14 cellular contexts compared by ENCODE assay signal in genomic region chr2:45836316-45836715, GRCh38.
DNase-seq lines count a peak whose midpoint lies in the region; TF ChIP-seq lines count a peak whose summit lies in the region.
"Had no signal": no experiment of that assay in that cellular context is flagged by ENCODE, and none has a peak within 500 bp of the region (broad histone marks: within the 10 kb centered on the region; RNA-seq: fewer than 3 reads in every experiment).

No MANE protein-coding gene starts in this region.

- no peaks in the 10 kb centered on the region for H4K20me1 ChIP-seq in OCI-LY7 (ENCODE audit: insufficient read depth, low read length)

- H2AK5ac ChIP-seq in neuronal stem cell (ENCODE audit: low read depth, low read length), result no peak overlapping the region

- H3K4me2 ChIP-seq in OCI-LY7 (ENCODE audit: low read length), result peak overlapping the region; percentile 71
- peak overlapping the region; percentile 20 for H3K4me2 ChIP-seq in neuronal stem cell (ENCODE audit: insufficient read depth, low read length, poor library complexity, severe bottlenecking)

- no peak overlapping the region for H2BK5ac ChIP-seq in neuronal stem cell (ENCODE audit: low read length)

- peak overlapping the region; percentile 21 for H3K18ac ChIP-seq in neuronal stem cell (ENCODE audit: low read length)

- peak overlapping the region; percentile 83 for H3K27ac ChIP-seq in OCI-LY7 (ENCODE audit: low read depth, low read length, poor library complexity, severe bottlenecking)
- peak overlapping the region; percentile 45 for H3K27ac ChIP-seq in neuronal stem cell (replicated peaks; ENCODE audit: low read length)
- H3K27ac ChIP-seq: cardiac muscle cell had no signal

- H3K79me2 ChIP-seq in OCI-LY7 (ENCODE audit: insufficient read depth, low read depth, low read length), result no peaks in the 10 kb centered on the region

- H3K27me3 ChIP-seq in H7 (ENCODE audit: control insufficient read depth, insufficient read depth, low read length) (no peaks in the 10 kb centered on the region), neuronal stem cell (ENCODE audit: control insufficient read depth in 3 of 3, insufficient read depth in 3 of 3, low read depth in 1 of 3, low read length in 3 of 3) (no peaks in the 10 kb centered on the region)
- H3K27me3 ChIP-seq: cardiac muscle cell had no signal

- peak; percentile 15 for DNase-seq in NCI-H345 (lab: John Stamatoyannopoulos, UW)
- no peak for DNase-seq in NCI-H345 treated with DMSO at 0.1 percent for 48 hours (lab: John Stamatoyannopoulos, UW; ENCODE audit: unreplicated experiment)
- DNase-seq in H7, result peak; percentile 59
- peak; percentile 72 for DNase-seq in OCI-LY7 (ENCODE audit: low spot score)
- DNase-seq in neuronal stem cell (ENCODE audit: low spot score), result peak; percentile 21
- no peak for DNase-seq in stimulated activated naive CD4-positive, alpha-beta T cell treated with Interleukin-2 at 50 U/mL for 16 hours (lab: John Stamatoyannopoulos, UW)
- no peak for DNase-seq in KBM-7
- DNase-seq in NCI-H128 (lab: John Stamatoyannopoulos, UW; ENCODE audit: unreplicated experiment), result no peak
- DNase-seq: Caco-2, foreskin melanocyte, islet precursor cell, mucosa of descending colon, NCI-H1436 treated with DMSO at 0.1 percent for 48 hours had no signal

- H3K4ac ChIP-seq in neuronal stem cell (ENCODE audit: low read length), result no peak overlapping the region

- peak; percentile 49 for TF ChIP-seq CTCF in OCI-LY7 (conservative IDR thresholded peaks at IDR 0.05; ENCODE audit: low read length)

- H2BK12ac ChIP-seq in neuronal stem cell (ENCODE audit: low read length), result no peak overlapping the region

- H3K9me2 ChIP-seq in OCI-LY7 (ENCODE audit: insufficient read depth, low read length), result no peaks in the 10 kb centered on the region

- H3K9me3 ChIP-seq in OCI-LY7 (ENCODE audit: low read length) (peaks cover 1% of the 10 kb centered on the region; the same call in 1 of the 2 replicates), neuronal stem cell (replicated peaks in 1 of 2; ENCODE audit: control insufficient read depth in 2 of 2, insufficient read depth in 1 of 2, low read depth in 1 of 2, low read length in 2 of 2) (peaks cover 0 to 2% of the 10 kb centered on the region in 2 donors)
- H3K9me3 ChIP-seq: Caco-2, mucosa of descending colon had no signal

- H3K36me3 ChIP-seq in H7 (replicated peaks; ENCODE audit: control insufficient read depth, insufficient read depth, low read length) (no peaks in the 10 kb centered on the region), OCI-LY7 (ENCODE audit: insufficient read depth, low read length) (no peaks in the 10 kb centered on the region), neuronal stem cell (replicated peaks in 1 of 2; ENCODE audit: control insufficient read depth in 2 of 2, insufficient read depth in 2 of 2, low read length in 2 of 2) (no peaks in the 10 kb centered on the region)
- H3K36me3 ChIP-seq: cardiac muscle cell had no signal

- H2BK15ac ChIP-seq in neuronal stem cell (ENCODE audit: low read length), result no peak overlapping the region

- POLR2A ChIA-PET in OCI-LY7 (lab: Charles Lee), result interaction anchor here (0.5 to 1.7 kb wide), 7 partner anchors 8 to 190 kb away, joined by 3 to 6 read pairs (median 4); no protein-coding TSS in a partner anchor

- no TSS peak for BruUV-seq in OCI-LY7 (replicated peaks; lab: Mats Ljungman, UMichigan)

- H3K14ac ChIP-seq in neuronal stem cell (ENCODE audit: low read length), result no peak overlapping the region

- H2AFZ ChIP-seq in OCI-LY7 (ENCODE audit: low read length) (peak overlapping the region; percentile 4; the same call in 1 of the 2 replicates), neuronal stem cell (ENCODE audit: low read length) (no peak overlapping the region)

- CTCF ChIA-PET in OCI-LY7 (lab: Charles Lee; ENCODE audit: unreplicated experiment), result interaction anchor here (1.0 kb wide), 3 partner anchors 11 to 112 kb away, joined by 3 read pairs; no protein-coding TSS in a partner anchor

- H2BK120ac ChIP-seq in neuronal stem cell (ENCODE audit: low read depth, low read length), result no peak overlapping the region

- no peaks in the 10 kb centered on the region for H3K79me1 ChIP-seq in neuronal stem cell (ENCODE audit: low read depth, low read length)

- H3K4me3 ChIP-seq in H7 (ENCODE audit: insufficient read depth, low read depth, low read length), result no peak overlapping the region
- peak overlapping the region; percentile 49 for H3K4me3 ChIP-seq in OCI-LY7 (ENCODE audit: low read depth, low read length, poor library complexity, severe bottlenecking)
- H3K4me3 ChIP-seq in neuronal stem cell (ENCODE audit: low read length in 2 of 2), result no peak overlapping the region
- H3K4me3 ChIP-seq: cardiac muscle cell, mucosa of descending colon had no signal

- H3K9ac ChIP-seq in neuronal stem cell (ENCODE audit: low read depth, low read length, poor library complexity), result no peak overlapping the region

- WGBS in neuronal stem cell (ENCODE audit: extremely low coverage in 2 of 2, insufficient read length in 2 of 2, insufficient replicate concordance in 1 of 2), 2 donors, result no CpG with 5 or more reads among the region's 3 CpGs

- no peak overlapping the region for H3K23ac ChIP-seq in neuronal stem cell (ENCODE audit: low read depth, low read length, poor library complexity)

- peaks cover 57% of the 10 kb centered on the region for H3K4me1 ChIP-seq in OCI-LY7 (ENCODE audit: insufficient read depth, low read length, poor library complexity, severe bottlenecking)
- H3K4me1 ChIP-seq in neuronal stem cell (ENCODE audit: control insufficient read depth in 2 of 2, insufficient read depth in 1 of 2, low read depth in 1 of 2, low read length in 2 of 2), result peaks cover 0 to 11% of the 10 kb centered on the region in 2 donors
- H3K4me1 ChIP-seq: Caco-2 had no signal

- in situ Hi-C loops in KBM-7 (cut with MboI; ENCODE audit: low pct_unique_long_range_greater_than_20kb, low sequenced_read_pairs), result no loop called here

- intact Hi-C loops in OCI-LY7 (cut with micrococcal nuclease; ENCODE audit: unreplicated experiment), result loop anchor here (1.0 to 5.0 kb wide), 6 partner anchors 58 to 379 kb away; partner anchors contain the start of gene PRKCE

- H4K8ac ChIP-seq in neuronal stem cell (ENCODE audit: low read depth, low read length), result no peak overlapping the region

- H4K91ac ChIP-seq in neuronal stem cell (ENCODE audit: low read depth, low read length, poor library complexity), result no peak overlapping the region

Comparison
In these comparisons a context has a peak if more than half of its experiments do, and no peak if none do; other contexts are left out.
1. DNase-seq: peak in NCI-H345 (single experiment), H7 (single experiment), OCI-LY7 (single experiment) and neuronal stem cell (single experiment); none in NCI-H345 treated with DMSO at 0.1 percent for 48 hours (single experiment), stimulated activated naive CD4-positive, alpha-beta T cell treated with Interleukin-2 at 50 U/mL for 16 hours (single experiment), KBM-7 (single experiment) and NCI-H128 (single experiment).